ENCODE assay signal across 8 cellular contexts in genomic region chr10:122878799-122879338, GRCh38. TPM values are rescaled to one million over a fixed set of nuclear protein-coding genes. Genes with fewer than 3 reads are reported as not detected.
DNase-seq lines count a peak whose midpoint lies in the region; ATAC-seq, FAIRE-seq and TF ChIP-seq lines count a peak whose summit lies in the region.

No MANE protein-coding gene starts in this region.

- H3K27me3 ChIP-seq in H1 (replicated peaks in 1 of 4; ENCODE audit: control insufficient read depth in 3 of 4, extremely low read depth in 1 of 4, insufficient read depth in 3 of 4, low read length in 3 of 4): peaks cover 0 to 3% (median 0%) of the 10 kb centered on the region in 4 experiments; a peak in 3 of 7 replicates

- CTCF ChIA-PET in OCI-LY7 (lab: Charles Lee; ENCODE audit: unreplicated experiment) (no interaction called here), H1 (lab: Charles Lee; ENCODE audit: partially characterized antibody) (interaction anchor here (1.1 kb wide), 1 partner anchor 26 kb away, joined by 4 read pairs; no protein-coding TSS in a partner anchor)

- TF ChIP-seq POLR2A in H1 (IDR thresholded peaks at IDR 0.05; ENCODE audit: control extremely low read depth in 1 of 2, low read depth in 2 of 2, low read length in 2 of 2): no peak

- H4K20me1 ChIP-seq in OCI-LY7 (ENCODE audit: insufficient read depth, low read length) (no peaks in the 10 kb centered on the region), H1 (replicated peaks in 1 of 2; ENCODE audit: control insufficient read depth in 1 of 2, insufficient read depth in 2 of 2, low read length in 2 of 2) (no peaks in the 10 kb centered on the region)

- no peaks in the 10 kb centered on the region for H3K79me1 ChIP-seq in H1 (ENCODE audit: low read depth, low read length)

- H3K18ac ChIP-seq in H1 (ENCODE audit: extremely low read depth, low read length): peak overlapping the region; percentile 19; the same call in 1 of the 2 replicates

- H3K4me1 Mint-ChIP-seq in natural killer cell: peaks cover 38 to 48% of the 10 kb centered on the region in 2 donors

- H3K4me2 ChIP-seq in OCI-LY7 (ENCODE audit: low read length) (peak overlapping the region; percentile 79), H1 (ENCODE audit: insufficient read depth in 1 of 2, low read depth in 2 of 2, low read length in 2 of 2) (peak overlapping the region in 1 of 2 experiments; percentile 50; a peak in 2 of 4 replicates)

- WGBS in H1 (ENCODE audit: extremely low coverage in 1 of 2, insufficient coverage in 1 of 2, insufficient read length in 1 of 2, insufficient replicate concordance in 2 of 2, low coverage in 1 of 2, low lambda C conversion rate in 2 of 2, missing lambda C conversion rate in 1 of 2), 2 experiments: 90% methylated on average over 14 of the region's 14 CpGs; no CpG with 5 or more reads in 1 of the 2 experiments

- TF ChIP-seq CTCF in OCI-LY7 (conservative IDR thresholded peaks at IDR 0.05; ENCODE audit: low read length) (no peak), H1 (IDR thresholded peaks at IDR 0.05; ENCODE audit: control extremely low read depth in 1 of 3, insufficient read depth in 1 of 3, low read depth in 1 of 3, low read length in 3 of 3) (no peak), natural killer cell (IDR thresholded peaks at IDR 0.05) (no peak)

- FAIRE-seq in H1 (lab: Jason Lieb, UNC) (no peak), HTR-8/SVneo (lab: Jason Lieb, UNC) (no peak)

- H3K36me3 ChIP-seq in OCI-LY7 (ENCODE audit: insufficient read depth, low read length) (peaks cover 6% of the 10 kb centered on the region; the same call in 1 of the 2 replicates), H1 (ENCODE audit: control insufficient read depth in 2 of 4, insufficient read depth in 4 of 4, low read length in 3 of 4) (no peaks in the 10 kb centered on the region)

- TF ChIP-seq RAD21 in H1 (IDR thresholded peaks at IDR 0.05 in 1 of 2, conservative IDR thresholded peaks at IDR 0.05 in 1 of 2; ENCODE audit: low read depth in 2 of 2, low read length in 2 of 2): no peak

- peak overlapping the region; percentile 29 for H4K5ac ChIP-seq in H1 (ENCODE audit: insufficient read length, low read depth, low read length)

- no peaks in the 10 kb centered on the region for H3K4me1 ChIP-seq in OCI-LY7 (ENCODE audit: insufficient read depth, low read length, poor library complexity, severe bottlenecking)
- peaks cover 5 to 29% (median 16%) of the 10 kb centered on the region in 4 experiments for H3K4me1 ChIP-seq in H1 (replicated peaks in 1 of 4; ENCODE audit: control insufficient read depth in 3 of 4, insufficient read depth in 4 of 4, low read length in 3 of 4)

- H2BK15ac ChIP-seq in H1 (ENCODE audit: low read length): peak overlapping the region; percentile 73; the same call in 1 of the 2 replicates

- intact Hi-C loops in OCI-LY7 (cut with micrococcal nuclease; ENCODE audit: unreplicated experiment): loop anchor here (2.0 kb wide), 1 partner anchor 74 kb away; no protein-coding TSS in a partner anchor
- intact Hi-C loops in natural killer cell (cut with micrococcal nuclease): loop anchor here (1.0 to 2.0 kb wide), 2 partner anchors 101 to 130 kb away; partner anchors contain the start of genes ACADSB, IKZF5 and PSTK

- no peaks in the 10 kb centered on the region for H3K27me3 Mint-ChIP-seq in natural killer cell (ENCODE audit: low read depth in 2 of 2)

- H2BK20ac ChIP-seq in H1 (ENCODE audit: low read length): peak overlapping the region; percentile 16

- peak overlapping the region; percentile 83 to 93 for H3K27ac Mint-ChIP-seq in natural killer cell

- H3K4me3 Mint-ChIP-seq in natural killer cell: peak overlapping the region; percentile 93

- H3K4ac ChIP-seq in H1 (replicated peaks; ENCODE audit: insufficient read length, low read depth, low read length): no peak overlapping the region

- H3K14ac ChIP-seq in H1 (ENCODE audit: insufficient read length): no peak overlapping the region

- 0 out of 2 replicates have a peak overlapping the region, but pooled peaks have one; percentile 8 for H2BK5ac ChIP-seq in H1 (ENCODE audit: low read depth, low read length)

- BruUV-seq in OCI-LY7 (replicated peaks; lab: Mats Ljungman, UMichigan): TSS peak; percentile 71

- H3K79me2 ChIP-seq in OCI-LY7 (ENCODE audit: insufficient read depth, low read depth, low read length) (peaks cover 22% of the 10 kb centered on the region; the same call in 1 of the 2 replicates), H1 (ENCODE audit: control insufficient read depth in 1 of 2, insufficient read depth in 2 of 2, low read length in 2 of 2) (no peaks in the 10 kb centered on the region)

- DNase-seq in NCI-H510A treated with DMSO at 0.1 percent for 48 hours (lab: John Stamatoyannopoulos, UW) (peak; percentile 66), NCI-H510A (lab: John Stamatoyannopoulos, UW) (no peak), OCI-LY7 (ENCODE audit: low spot score) (peak; percentile 11), H1 (ENCODE audit: low read depth in 1 of 2, low spot score in 2 of 2) (no peak), natural killer cell (no peak), HTR-8/SVneo (ENCODE audit: insufficient read length, low spot score) (no peak), GOT3 (lab: John Stamatoyannopoulos, UW) (no peak)

- peak overlapping the region; percentile 79 for H3K4me3 ChIP-seq in OCI-LY7 (ENCODE audit: low read depth, low read length, poor library complexity, severe bottlenecking)
- H3K4me3 ChIP-seq in H1 (ENCODE audit: extremely low read depth in 1 of 4, insufficient read depth in 2 of 4, low read depth in 3 of 4, low read length in 4 of 4): peak overlapping the region in 1 of 4 experiments; percentile 6; a peak in 1 of 8 replicates

- peak overlapping the region; percentile 17; the same call in 1 of the 2 replicates for H2AK5ac ChIP-seq in H1 (ENCODE audit: low read depth, low read length)

- H4K8ac ChIP-seq in H1 (ENCODE audit: extremely low read depth, insufficient read depth, low read length): peak overlapping the region; percentile 68

- H4K91ac ChIP-seq in H1 (replicated peaks; ENCODE audit: insufficient read length, low read length): peak overlapping the region; percentile 89

- H3K9me3 ChIP-seq in OCI-LY7 (ENCODE audit: low read length): no peaks in the 10 kb centered on the region
- no peaks in the 10 kb centered on the region; a peak in 1 of 4 replicates for H3K9me3 ChIP-seq in H1 (ENCODE audit: insufficient read depth in 2 of 2, low read depth in 1 of 2, low read length in 1 of 2)

- H3K27ac ChIP-seq in OCI-LY7 (ENCODE audit: low read depth, low read length, poor library complexity, severe bottlenecking) (no peak overlapping the region), H1 (ENCODE audit: low read depth, low read length) (no peak overlapping the region)

- no peaks in the 10 kb centered on the region; the same call in 1 of the 2 replicates for H3K23me2 ChIP-seq in H1 (ENCODE audit: low read depth, low read length)

- POLR2A ChIA-PET in OCI-LY7 (lab: Charles Lee): interaction anchor here (0.5 kb wide), 1 partner anchor 904 kb away, joined by 4 read pairs; the partner anchor contains the start of gene NSMCE4A
- POLR2A ChIA-PET in H1 (lab: Charles Lee; ENCODE audit: partially characterized antibody): interaction anchor here (0.7 to 1.1 kb wide), 2 partner anchors 15 to 21 kb away, joined by 3 to 4 read pairs; no protein-coding TSS in a partner anchor

- H3K56ac ChIP-seq in H1 (replicated peaks; ENCODE audit: insufficient read length, low read depth, low read length): peak overlapping the region; percentile 26

- peak overlapping the region; percentile 75; the same call in 1 of the 2 replicates for H2BK12ac ChIP-seq in H1 (ENCODE audit: low read depth, low read length)

- no peaks in the 10 kb centered on the region for H3K9me2 ChIP-seq in OCI-LY7 (ENCODE audit: insufficient read depth, low read length)

- H3K9me3 Mint-ChIP-seq in natural killer cell: no peaks in the 10 kb centered on the region

- peak overlapping the region; percentile 61 for H2BK120ac ChIP-seq in H1 (replicated peaks; ENCODE audit: low read depth, low read length)

- H3K9ac ChIP-seq in H1 (replicated peaks in 1 of 4; ENCODE audit: extremely low read depth in 1 of 4, low read depth in 3 of 4, low read length in 3 of 4): no peak overlapping the region

- no peaks in the 10 kb centered on the region for H3K36me3 Mint-ChIP-seq in natural killer cell

- no peak for TF ChIP-seq EP300 in H1 (IDR thresholded peaks at IDR 0.05; ENCODE audit: borderline replicate concordance in 1 of 2, low read depth in 2 of 2, low read length in 2 of 2)

- H3K23ac ChIP-seq in H1 (ENCODE audit: insufficient read length): no peak overlapping the region

- ATAC-seq in HG02763 (IDR thresholded peaks at IDR 0.05; ENCODE audit: unreplicated experiment) (peak; percentile 18), natural killer cell (peak in 1 of 3 donors; percentile 3)

- H2AFZ ChIP-seq in OCI-LY7 (ENCODE audit: low read length) (peak overlapping the region; percentile 49), H1 (ENCODE audit: low read length) (no peak overlapping the region)

RNA-seq across cellular contexts. Expression of gene FAM24B, which starts 0.5 kb away (rescaled TPM):
- 8.4 and 11.1 TPM in 2 replicates for total RNA-seq in OCI-LY7 (2014; rRNA removed; shearing (Covaris generic))
- total RNA-seq in OCI-LY7 (2022) (7.9 and 10.1 TPM in 2 replicates), natural killer cell (10 to 100 TPM in 1 of 3 donors, 1 to 10 TPM in 2; 6.1 to 12.6 (median 8.5) TPM)
- total RNA-seq in H1 (2021; fragmentation: NEBNext Ultra II Directional; extraction: Animal tissue kit (Norgen Biotek cat#: 25700)): 0.50 and 0.73 TPM in 2 replicates
- 0.55 and 0.56 TPM in 2 replicates for polyA plus RNA-seq in H1 (2011; rRNA removed)
- polyA plus RNA-seq in H1 (2011; cell fraction: cytosol; rRNA removed): 0.76 TPM
- 0.84 TPM for polyA plus RNA-seq in H1 (2011; cell fraction: nucleus; rRNA removed)
- polyA plus RNA-seq in H1 (2012, experiment 1 of 2): 0.31 to 0.75 TPM (median 0.70 TPM) in 3 of 4 replicates, not detected in the other
- polyA plus RNA-seq in H1 (2012, experiment 2 of 2): 0.34 TPM
- 1.9 TPM for polyA plus RNA-seq in H1 (2013, experiment 1 of 2)
- 1.4 TPM for polyA plus RNA-seq in H1 (2013, experiment 2 of 2)
- 0.34 TPM in 1 of 2 replicates, not detected in the other for polyA minus RNA-seq in H1 (2011; rRNA and poly(A)+ RNA removed)
- polyA minus RNA-seq in H1 (2011; cell fraction: cytosol; rRNA and poly(A)+ RNA removed): not detected
- polyA minus RNA-seq in H1 (2011; cell fraction: nucleus; rRNA and poly(A)+ RNA removed): 1.2 TPM

RNA-seq across cellular contexts. Expression of gene FAM24A, which starts 31.5 kb away (rescaled TPM):
- total RNA-seq in OCI-LY7 (2014; rRNA removed; shearing (Covaris generic)): not detected in 2 replicates
- not detected in 2 replicates for total RNA-seq in OCI-LY7 (2022)
- not detected in 2 replicates for total RNA-seq in H1 (2021; fragmentation: NEBNext Ultra II Directional; extraction: Animal tissue kit (Norgen Biotek cat#: 25700))
- not detected in 2 replicates for polyA plus RNA-seq in H1 (2011; rRNA removed)
- not detected for polyA plus RNA-seq in H1 (2011; cell fraction: cytosol; rRNA removed)
- not detected for polyA plus RNA-seq in H1 (2011; cell fraction: nucleus; rRNA removed)
- not detected in 4 replicates for polyA plus RNA-seq in H1 (2012, experiment 1 of 2)
- not detected for polyA plus RNA-seq in H1 (2012, experiment 2 of 2)
- polyA plus RNA-seq in H1 (2013, experiment 1 of 2): not detected
- polyA plus RNA-seq in H1 (2013, experiment 2 of 2): not detected
- polyA minus RNA-seq in H1 (2011; rRNA and poly(A)+ RNA removed): not detected in 2 replicates
- not detected for polyA minus RNA-seq in H1 (2011; cell fraction: cytosol; rRNA and poly(A)+ RNA removed)
- not detected for polyA minus RNA-seq in H1 (2011; cell fraction: nucleus; rRNA and poly(A)+ RNA removed)
- total RNA-seq in natural killer cell: not detected

RNA-seq across cellular contexts. Expression of gene CUZD1, which starts 33.2 kb away (rescaled TPM):
- total RNA-seq in OCI-LY7 (2014; rRNA removed; shearing (Covaris generic)): 1.0 and 1.8 TPM in 2 replicates
- total RNA-seq in OCI-LY7 (2022): 1.1 and 1.6 TPM in 2 replicates
- 11.9 and 13.0 TPM in 2 replicates for total RNA-seq in H1 (2021; fragmentation: NEBNext Ultra II Directional; extraction: Animal tissue kit (Norgen Biotek cat#: 25700))
- 15.1 and 30.0 TPM in 2 replicates for polyA plus RNA-seq in H1 (2011; rRNA removed)
- polyA plus RNA-seq in H1 (2011; cell fraction: cytosol; rRNA removed): 24.7 TPM
- polyA plus RNA-seq in H1 (2011; cell fraction: nucleus; rRNA removed): 12.9 TPM
- polyA plus RNA-seq in H1 (2012, experiment 1 of 2): 15.1 to 22.7 TPM (median 20.5 TPM) in 4 replicates
- polyA plus RNA-seq in H1 (2012, experiment 2 of 2): 1.7 TPM
- polyA plus RNA-seq in H1 (2013, experiment 1 of 2): 6.0 TPM
- polyA plus RNA-seq in H1 (2013, experiment 2 of 2): 5.0 TPM
- polyA minus RNA-seq in H1 (2011; rRNA and poly(A)+ RNA removed): 22.9 and 35.2 TPM in 2 replicates
- 13.7 TPM for polyA minus RNA-seq in H1 (2011; cell fraction: cytosol; rRNA and poly(A)+ RNA removed)
- 18.4 TPM for polyA minus RNA-seq in H1 (2011; cell fraction: nucleus; rRNA and poly(A)+ RNA removed)
- total RNA-seq in natural killer cell: under 1 TPM; 0.61 to 0.78 (median 0.63) TPM

Comparison
In these comparisons a context has a peak if more than half of its experiments do, and no peak if none do; other contexts are left out.
1. DNase-seq: peak in NCI-H510A treated with DMSO at 0.1 percent for 48 hours (single experiment) and OCI-LY7 (single experiment); none in NCI-H510A (single experiment), H1 (0 of 2), natural killer cell (single experiment), HTR-8/SVneo (single experiment) and GOT3 (single experiment).